In the genomic region with DNA sequence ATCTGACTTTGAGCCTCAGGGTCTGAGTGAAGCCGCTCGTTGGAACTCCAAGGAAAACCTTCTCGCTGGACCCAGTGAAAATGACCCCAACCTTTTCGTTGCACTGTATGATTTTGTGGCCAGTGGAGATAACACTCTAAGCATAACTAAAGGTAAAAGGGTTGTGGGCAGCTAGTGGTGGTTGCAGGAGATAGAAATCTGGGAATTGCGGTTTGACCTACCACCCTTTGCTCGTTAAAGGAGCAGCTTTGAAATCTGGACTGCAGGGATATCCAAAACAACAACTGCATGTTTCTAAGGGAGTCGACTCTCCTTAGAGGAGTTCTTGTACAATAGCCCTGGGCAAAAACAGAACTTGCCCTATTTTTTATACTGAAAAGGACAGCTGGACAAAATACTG, we compare ENCODE assay signal across 1 cellular context.
TF ChIP-seq lines count a peak whose summit lies in the region.

No MANE protein-coding gene starts in this region.

TF ChIP-seq in K562, 482 proteins besides CTCF, POLR2A, EP300 and RAD21:
- TF ChIP-seq, protein P1, sequence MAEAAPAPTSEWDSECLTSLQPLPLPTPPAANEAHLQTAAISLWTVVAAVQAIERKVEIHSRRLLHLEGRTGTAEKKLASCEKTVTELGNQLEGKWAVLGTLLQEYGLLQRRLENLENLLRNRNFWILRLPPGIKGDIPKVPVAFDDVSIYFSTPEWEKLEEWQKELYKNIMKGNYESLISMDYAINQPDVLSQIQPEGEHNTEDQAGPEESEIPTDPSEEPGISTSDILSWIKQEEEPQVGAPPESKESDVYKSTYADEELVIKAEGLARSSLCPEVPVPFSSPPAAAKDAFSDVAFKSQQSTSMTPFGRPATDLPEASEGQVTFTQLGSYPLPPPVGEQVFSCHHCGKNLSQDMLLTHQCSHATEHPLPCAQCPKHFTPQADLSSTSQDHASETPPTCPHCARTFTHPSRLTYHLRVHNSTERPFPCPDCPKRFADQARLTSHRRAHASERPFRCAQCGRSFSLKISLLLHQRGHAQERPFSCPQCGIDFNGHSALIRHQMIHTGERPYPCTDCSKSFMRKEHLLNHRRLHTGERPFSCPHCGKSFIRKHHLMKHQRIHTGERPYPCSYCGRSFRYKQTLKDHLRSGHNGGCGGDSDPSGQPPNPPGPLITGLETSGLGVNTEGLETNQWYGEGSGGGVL (CRISPR knock-in tag; IDR thresholded peaks at IDR 0.05), result no peak
- TF ChIP-seq SMARCB1 (IDR thresholded peaks at IDR 0.05; ENCODE audit: insufficient read length, low read depth), result no peak
- TF ChIP-seq, protein P2, sequence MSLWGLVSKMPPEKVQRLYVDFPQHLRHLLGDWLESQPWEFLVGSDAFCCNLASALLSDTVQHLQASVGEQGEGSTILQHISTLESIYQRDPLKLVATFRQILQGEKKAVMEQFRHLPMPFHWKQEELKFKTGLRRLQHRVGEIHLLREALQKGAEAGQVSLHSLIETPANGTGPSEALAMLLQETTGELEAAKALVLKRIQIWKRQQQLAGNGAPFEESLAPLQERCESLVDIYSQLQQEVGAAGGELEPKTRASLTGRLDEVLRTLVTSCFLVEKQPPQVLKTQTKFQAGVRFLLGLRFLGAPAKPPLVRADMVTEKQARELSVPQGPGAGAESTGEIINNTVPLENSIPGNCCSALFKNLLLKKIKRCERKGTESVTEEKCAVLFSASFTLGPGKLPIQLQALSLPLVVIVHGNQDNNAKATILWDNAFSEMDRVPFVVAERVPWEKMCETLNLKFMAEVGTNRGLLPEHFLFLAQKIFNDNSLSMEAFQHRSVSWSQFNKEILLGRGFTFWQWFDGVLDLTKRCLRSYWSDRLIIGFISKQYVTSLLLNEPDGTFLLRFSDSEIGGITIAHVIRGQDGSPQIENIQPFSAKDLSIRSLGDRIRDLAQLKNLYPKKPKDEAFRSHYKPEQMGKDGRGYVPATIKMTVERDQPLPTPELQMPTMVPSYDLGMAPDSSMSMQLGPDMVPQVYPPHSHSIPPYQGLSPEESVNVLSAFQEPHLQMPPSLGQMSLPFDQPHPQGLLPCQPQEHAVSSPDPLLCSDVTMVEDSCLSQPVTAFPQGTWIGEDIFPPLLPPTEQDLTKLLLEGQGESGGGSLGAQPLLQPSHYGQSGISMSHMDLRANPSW (CRISPR knock-in tag; IDR thresholded peaks at IDR 0.05), result peak; percentile 93; the same call in 1 of the 2 replicates
- no peak for TF ChIP-seq TEAD1 (CRISPR knock-in tag; IDR thresholded peaks at IDR 0.05)
- peak; percentile 49; the same call in 1 of the 2 replicates for TF ChIP-seq E2F1 (CRISPR knock-in tag; IDR thresholded peaks at IDR 0.05)
- no peak for TF ChIP-seq RFX7 (CRISPR knock-in tag; IDR thresholded peaks at IDR 0.05)
- TF ChIP-seq RBM25 (IDR thresholded peaks at IDR 0.05; ENCODE audit: low read depth, low read length, severe bottlenecking), result no peak
- TF ChIP-seq SRSF7 (optimal IDR thresholded peaks at IDR 0.05; ENCODE audit: low read depth, low read length), result no peak
- TF ChIP-seq VEZF1 (CRISPR knock-in tag; IDR thresholded peaks at IDR 0.05), result no peak
- no peak for TF ChIP-seq ZNF311 (CRISPR knock-in tag; IDR thresholded peaks at IDR 0.05)
- TF ChIP-seq JUN (IDR thresholded peaks at IDR 0.05; ENCODE audit: borderline replicate concordance, low read depth, low read length), result no peak
- no peak for TF ChIP-seq JUN (CRISPR knock-in tag; IDR thresholded peaks at IDR 0.05; ENCODE audit: borderline replicate concordance)
- no peak for TF ChIP-seq ZFX (CRISPR knock-in tag; IDR thresholded peaks at IDR 0.05)
- TF ChIP-seq BRCA1 (IDR thresholded peaks at IDR 0.05), result no peak
- no peak for TF ChIP-seq BRCA1 (CRISPR knock-in tag; IDR thresholded peaks at IDR 0.05)
- TF ChIP-seq ZNF639 (CRISPR knock-in tag; conservative IDR thresholded peaks at IDR 0.05 in 1 of 2, IDR thresholded peaks at IDR 0.05 in 1 of 2), result no peak
- TF ChIP-seq, protein P3, sequence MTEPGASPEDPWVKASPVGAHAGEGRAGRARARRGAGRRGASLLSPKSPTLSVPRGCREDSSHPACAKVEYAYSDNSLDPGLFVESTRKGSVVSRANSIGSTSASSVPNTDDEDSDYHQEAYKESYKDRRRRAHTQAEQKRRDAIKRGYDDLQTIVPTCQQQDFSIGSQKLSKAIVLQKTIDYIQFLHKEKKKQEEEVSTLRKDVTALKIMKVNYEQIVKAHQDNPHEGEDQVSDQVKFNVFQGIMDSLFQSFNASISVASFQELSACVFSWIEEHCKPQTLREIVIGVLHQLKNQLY (CRISPR knock-in tag; conservative IDR thresholded peaks at IDR 0.05), result peak in 1 of 2 experiments; percentile 96; a peak in 2 of 4 replicates
- no peak for TF ChIP-seq KDM5B (IDR thresholded peaks at IDR 0.05; ENCODE audit: insufficient replicate concordance, low read depth, low read length)
- TF ChIP-seq ESRRA (IDR thresholded peaks at IDR 0.05; ENCODE audit: borderline replicate concordance, low read depth), result no peak
